Comparison of ENCODE assay signal across 8 cellular contexts in genomic region chr1:156725683-156726280, GRCh38. TPM values are rescaled to one million over a fixed set of nuclear protein-coding genes. Genes with fewer than 3 reads are reported as not detected.
DNase-seq lines count a peak whose midpoint lies in the region; ATAC-seq and TF ChIP-seq lines count a peak whose summit lies in the region.

No MANE protein-coding gene starts in this region.

- H3K27ac ChIP-seq in right lobe of liver = no peak overlapping the region

- peaks cover 0 to 27% (median 12%) of the 10 kb centered on the region in 4 donors for H3K36me3 ChIP-seq in right lobe of liver

- intact Hi-C loops in right lobe of liver (cut with DNase I) = no loop called here

- TF ChIP-seq POLR2A in right lobe of liver (IDR thresholded peaks at IDR 0.05) = no peak

- peak; percentile 86 to 99 (median 96) for TF ChIP-seq CTCF in right lobe of liver (IDR thresholded peaks at IDR 0.05)

- ATAC-seq in HG03108 (IDR thresholded peaks at IDR 0.05; ENCODE audit: unreplicated experiment) (peak; percentile 35), right lobe of liver (peak; percentile 80 to 88 (median 80)), HG03159 (IDR thresholded peaks at IDR 0.05; ENCODE audit: unreplicated experiment) (no peak)

- H3K4me3 ChIP-seq in right lobe of liver = peak overlapping the region; percentile 8 to 28 (median 17)

- H3K4me1 ChIP-seq in right lobe of liver = peaks cover 0 to 41% (median 13%) of the 10 kb centered on the region in 4 donors

- no peaks in the 10 kb centered on the region for H3K9me3 ChIP-seq in right lobe of liver

- WGBS in right lobe of liver (ENCODE audit: insufficient coverage, low coverage, low lambda C conversion rate, missing lambda C conversion rate) = 11% methylated on average over 18 of the region's 18 CpGs

- peak; percentile 77 for DNase-seq in GF-D8 (lab: John Stamatoyannopoulos, UW)
- DNase-seq in NCI-H524 (lab: John Stamatoyannopoulos, UW) = peak; percentile 53 to 82
- DNase-seq in activated CD4-positive, alpha-beta T cell treated with anti-CD3 and anti-CD28 coated beads for 4 hours = peak; percentile 73 to 75
- DNase-seq in dermis blood vessel endothelial cell = peak; percentile 93
- DNase-seq in right lobe of liver = peak; percentile 88 to 89 (median 89)
- peak; percentile 75 for DNase-seq in stimulated activated CD4-positive, alpha-beta T cell treated with anti-CD3 and anti-CD28 coated beads, Interleukin-1b, Interleukin-23, amount 100 ng/mL, for 48 hours

- H3K27me3 ChIP-seq in right lobe of liver = no peaks in the 10 kb centered on the region

RNA-seq across cellular contexts. Expression of gene METTL25B, which starts 2.5 kb away (rescaled TPM):
- total RNA-seq in dermis blood vessel endothelial cell (11.8 and 13.3 TPM in 2 replicates), right lobe of liver (10 to 100 TPM; 11.6 to 25.7 (median 20.6) TPM)

RNA-seq across cellular contexts. Expression of gene ISG20L2, which starts 2.8 kb away (rescaled TPM):
- total RNA-seq in dermis blood vessel endothelial cell = 8.7 and 11.7 TPM in 2 replicates
- 10 to 100 TPM; 10.3 to 14.1 (median 12.2) TPM for total RNA-seq in right lobe of liver

RNA-seq across cellular contexts. Expression of gene MRPL24, which starts 15.1 kb away (rescaled TPM):
- total RNA-seq in dermis blood vessel endothelial cell (31.0 and 34.7 TPM in 2 replicates), right lobe of liver (10 to 100 TPM; 47.2 to 83.2 (median 61.4) TPM)

RNA-seq across cellular contexts. Expression of gene CRABP2, which starts 20.4 kb away (rescaled TPM):
- total RNA-seq in dermis blood vessel endothelial cell (0.34 TPM in 1 of 2 replicates, not detected in the other), right lobe of liver (under 1 TPM in 1 of 6 experiments, not detected in 5; 0.24 TPM)

RNA-seq across cellular contexts. Expression of gene HDGF, which starts 25.7 kb away (rescaled TPM):
- total RNA-seq in dermis blood vessel endothelial cell (149 and 294 TPM in 2 replicates), right lobe of liver (100 to 1,000 TPM; 131 to 192 (median 157) TPM)
